Comparison of ENCODE assay signal across 12 cellular contexts in the genomic region with DNA sequence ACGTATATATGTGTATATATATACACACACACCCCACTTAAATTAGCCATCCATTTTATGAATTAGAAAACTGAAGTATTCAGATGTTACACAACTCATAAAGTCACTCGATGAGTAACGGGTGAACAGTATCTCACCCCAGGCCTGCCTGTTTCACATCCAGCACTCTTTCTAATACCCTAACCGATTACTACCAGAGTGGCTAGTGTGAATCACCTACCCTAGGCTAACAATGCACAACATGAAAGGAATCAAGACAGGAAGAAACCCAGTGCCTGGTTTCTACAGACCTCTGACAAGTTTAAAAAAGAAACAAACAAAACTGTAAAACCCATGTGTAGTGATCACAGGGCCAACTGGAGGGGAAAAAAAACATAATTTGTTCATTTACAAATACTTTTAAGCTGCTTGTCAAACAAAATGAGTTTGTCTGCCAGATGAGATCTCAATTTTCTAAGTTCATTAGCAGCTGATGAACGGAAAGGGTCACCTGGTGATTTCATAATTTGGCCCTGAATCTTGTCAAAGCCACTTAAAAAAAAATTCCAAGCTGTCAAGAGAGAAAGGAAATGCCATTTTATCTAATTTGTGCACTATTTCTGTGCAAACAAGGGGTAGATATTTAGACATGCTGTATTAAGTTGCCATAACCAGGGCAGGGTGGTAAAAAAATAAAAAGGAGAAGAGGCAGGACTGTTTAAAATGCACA.
DNase-seq lines count a peak whose midpoint lies in the region; ATAC-seq and TF ChIP-seq lines count a peak whose summit lies in the region.
"Had no signal": no experiment of that assay in that cellular context is flagged by ENCODE, and none has a peak within 500 bp of the region (broad histone marks: within the 10 kb centered on the region; RNA-seq: fewer than 3 reads in every experiment).

No MANE protein-coding gene starts in this region.

- H3K36me3 ChIP-seq in left ventricle myocardium inferior (peaks cover 14% of the 10 kb centered on the region), right atrium auricular region (no peaks in the 10 kb centered on the region), RWPE2 (ENCODE audit: low read depth) (no peaks in the 10 kb centered on the region), upper lobe of right lung (no peaks in the 10 kb centered on the region)
- H3K36me3 ChIP-seq: colonic mucosa had no signal

- H3K27me3 ChIP-seq in left ventricle myocardium inferior (ENCODE audit: low read depth) (no peaks in the 10 kb centered on the region), right atrium auricular region (no peaks in the 10 kb centered on the region), RWPE2 (ENCODE audit: insufficient read depth, poor library complexity, severe bottlenecking) (no peaks in the 10 kb centered on the region), foreskin keratinocyte (no peaks in the 10 kb centered on the region), upper lobe of right lung (no peaks in the 10 kb centered on the region)
- H3K27me3 ChIP-seq: colonic mucosa had no signal

- H3K4me3 ChIP-seq in left ventricle myocardium inferior = no peak overlapping the region
- no peak overlapping the region for H3K4me3 ChIP-seq in right atrium auricular region
- no peak overlapping the region for H3K4me3 ChIP-seq in RWPE2 (ENCODE audit: severe bottlenecking)
- H3K4me3 ChIP-seq in upper lobe of right lung = no peak overlapping the region
- H3K4me3 ChIP-seq: colonic mucosa had no signal

- intact Hi-C loops in left ventricle myocardium inferior (cut with micrococcal nuclease) (no loop called here), upper lobe of right lung (cut with DNase I) (no loop called here)

- peak; percentile 60 for ATAC-seq in RWPE2 (ENCODE audit: low read depth)
- ATAC-seq in foreskin keratinocyte = peak; percentile 100
- peak; percentile 36 for ATAC-seq in upper lobe of right lung
- ATAC-seq in HG02678 (IDR thresholded peaks at IDR 0.05; ENCODE audit: unreplicated experiment) = no peak
- no peak for ATAC-seq in HG02588 (IDR thresholded peaks at IDR 0.05; ENCODE audit: unreplicated experiment)
- ATAC-seq: Panc1 had no signal

- DNase-seq in left ventricle myocardium inferior = no peak
- no peak for DNase-seq in right atrium auricular region (ENCODE audit: low spot score)
- no peak for DNase-seq in RWPE2 (ENCODE audit: low spot score)
- DNase-seq in foreskin keratinocyte = peak; percentile 86 to 93
- no peak for DNase-seq in upper lobe of right lung
- DNase-seq in ecto neural progenitor cell (ENCODE audit: low spot score) = no peak
- DNase-seq: colonic mucosa, NCI-H2029 had no signal

- H3K9me3 ChIP-seq in left ventricle myocardium inferior (replicated peaks) (peaks cover 19% of the 10 kb centered on the region), right atrium auricular region (peaks cover 0 to 14% of the 10 kb centered on the region in 2 donors), RWPE2 (ENCODE audit: severe bottlenecking) (no peaks in the 10 kb centered on the region), upper lobe of right lung (no peaks in the 10 kb centered on the region)
- H3K9me3 ChIP-seq: colonic mucosa had no signal

- H3K27ac ChIP-seq in left ventricle myocardium inferior (replicated peaks) (peak overlapping the region; percentile 52), right atrium auricular region (peak overlapping the region in 1 of 2 donors; percentile 56), RWPE2 (ENCODE audit: poor library complexity, severe bottlenecking) (no peak overlapping the region), foreskin keratinocyte (peak overlapping the region; percentile 54), upper lobe of right lung (no peak overlapping the region)
- H3K27ac ChIP-seq: C4-2B, colonic mucosa had no signal

- peaks cover 39% of the 10 kb centered on the region for H3K4me1 ChIP-seq in left ventricle myocardium inferior
- H3K4me1 ChIP-seq in right atrium auricular region = peaks cover 0 to 24% of the 10 kb centered on the region in 2 donors
- H3K4me1 ChIP-seq in RWPE2 (ENCODE audit: insufficient read depth, poor library complexity, severe bottlenecking) = no peaks in the 10 kb centered on the region
- peaks cover 6% of the 10 kb centered on the region for H3K4me1 ChIP-seq in foreskin keratinocyte
- peaks cover 18% of the 10 kb centered on the region for H3K4me1 ChIP-seq in upper lobe of right lung
- H3K4me1 ChIP-seq: colonic mucosa had no signal

- TF ChIP-seq CTCF in left ventricle myocardium inferior (IDR thresholded peaks at IDR 0.05; ENCODE audit: borderline replicate concordance) (no peak), right atrium auricular region (IDR thresholded peaks at IDR 0.05) (no peak), RWPE2 (IDR thresholded peaks at IDR 0.05; ENCODE audit: poor library complexity, severe bottlenecking) (no peak), foreskin keratinocyte (conservative IDR thresholded peaks at IDR 0.05) (no peak), upper lobe of right lung (IDR thresholded peaks at IDR 0.05) (no peak)

Comparison
In these comparisons a context has a peak if more than half of its experiments do, and no peak if none do; other contexts are left out.
1. DNase-seq: peak in foreskin keratinocyte (2 of 2); none in left ventricle myocardium inferior (single experiment), right atrium auricular region (single experiment), RWPE2 (single experiment), upper lobe of right lung (single experiment) and ecto neural progenitor cell (single experiment).
2. H3K27ac ChIP-seq: peak in left ventricle myocardium inferior (single experiment) and foreskin keratinocyte (single experiment); none in RWPE2 (single experiment) and upper lobe of right lung (single experiment).
3. ATAC-seq: peak in RWPE2 (single experiment), foreskin keratinocyte (single experiment) and upper lobe of right lung (single experiment); none in HG02678 (single experiment) and HG02588 (single experiment).